In genomic region chr5:168910874-168911273, GRCh38 we compare ENCODE assay signal across 9 cellular contexts.
"Had no signal": no experiment of that assay in that cellular context is flagged by ENCODE, and none has a peak within 500 bp of the region (broad histone marks: within the 10 kb centered on the region; RNA-seq: fewer than 3 reads in every experiment).

No MANE protein-coding gene starts in this region.

- DNase-seq: GM23248, GOT3, H7, H9, HCEC 1CT, HFFc6 had no signal

- H3K27ac Mint-ChIP-seq: GM23338, H9, HFFc6 had no signal

- ATAC-seq: GM23338, HCT116 had no signal

- H3K9ac ChIP-seq: GM23248 had no signal

- H3K4me3 ChIP-seq: GM23248, GM23338, HAP-1 had no signal

- H3K4me2 ChIP-seq: GM23338 had no signal

- H3K36me3 ChIP-seq: HAP-1 had no signal

- H3K9me3 ChIP-seq: HAP-1 had no signal

- H3K9me3 Mint-ChIP-seq: GM23338, H9, HFFc6 had no signal

- H3K27ac ChIP-seq: GM23248 had no signal

- H2AFZ ChIP-seq: GM23248, GM23338 had no signal

- H3K4me3 Mint-ChIP-seq: GM23338, H9, HFFc6 had no signal
